8 cellular contexts compared by ENCODE assay signal in genomic region chr21:37862536-37862935, GRCh38. TPM values are rescaled to one million over a fixed set of nuclear protein-coding genes. Genes with fewer than 3 reads are reported as not detected.
DNase-seq lines count a peak whose midpoint lies in the region; ATAC-seq and TF ChIP-seq lines count a peak whose summit lies in the region.

No MANE protein-coding gene starts in this region.

- no peak overlapping the region for H3K27ac Mint-ChIP-seq in activated CD8-positive, alpha-beta T cell treated with anti-CD3 and anti-CD28 coated beads, Interleukin-2, amount 10 ng/mL, durations not matched to agents 7 days and 5 days

- H2AFZ ChIP-seq in PC-3 (ENCODE audit: low read length), result no peak overlapping the region

- no peaks in the 10 kb centered on the region for H4K20me1 ChIP-seq in PC-3 (ENCODE audit: low read length)

- POLR2A ChIA-PET in PC-3 (lab: Charles Lee; ENCODE audit: unreplicated experiment), result no interaction called here
- POLR2A ChIA-PET in activated CD8-positive, alpha-beta T cell treated with anti-CD3 and anti-CD28 coated beads, Interleukin-2, amount 10 ng/mL, durations not matched to agents 7 days and 5 days (lab: Charles Lee), result no interaction called here

- peak; percentile 41 for ATAC-seq in HG03175 (IDR thresholded peaks at IDR 0.05; ENCODE audit: unreplicated experiment)
- ATAC-seq in PC-3, result no peak
- ATAC-seq in activated CD8-positive, alpha-beta T cell treated with anti-CD3 and anti-CD28 coated beads, Interleukin-2, amount 10 ng/mL, durations not matched to agents 7 days and 5 days, result no peak
- no peak for ATAC-seq in GM21529 (IDR thresholded peaks at IDR 0.05; ENCODE audit: unreplicated experiment)

- BruUV-seq in PC-3 (replicated peaks; lab: Mats Ljungman, UMichigan), result no TSS peak

- H3K9me3 ChIP-seq in PC-3 (ENCODE audit: low read length), result no peaks in the 10 kb centered on the region

- intact Hi-C loops in PC-3 (cut with micrococcal nuclease), result no loop called here

- no peak overlapping the region for H3K4me2 ChIP-seq in PC-3 (ENCODE audit: low read length)

- peaks cover 13% of the 10 kb centered on the region; the same call in 1 of the 2 replicates for H3K27me3 ChIP-seq in PC-3 (ENCODE audit: low read length)

- H3F3A ChIP-seq in PC-3 (ENCODE audit: low read length, unreplicated experiment), result no peaks in the 10 kb centered on the region

- peak; percentile 91 for DNase-seq in DMS 273 treated with DMSO at 0.1 percent for 48 hours (lab: John Stamatoyannopoulos, UW)
- peak; percentile 39 for DNase-seq in PC-3
- peak; percentile 49 for DNase-seq in glomerular visceral epithelial cell (ENCODE audit: extremely low spot score)
- no peak for DNase-seq in activated CD8-positive, alpha-beta T cell treated with anti-CD3 and anti-CD28 coated beads, Interleukin-2, amount 10 ng/mL, durations not matched to agents 7 days and 5 days
- DNase-seq in GOT3 (lab: John Stamatoyannopoulos, UW), result no peak
- DNase-seq in activated CD8-positive, alpha-beta memory T cell treated with anti-CD3 and anti-CD28 coated beads for 24 hours, result no peak

- no peak overlapping the region for H3K4me3 ChIP-seq in PC-3 (ENCODE audit: low read length)

- CTCF ChIA-PET in PC-3 (lab: Charles Lee), result no interaction called here
- CTCF ChIA-PET in activated CD8-positive, alpha-beta T cell treated with anti-CD3 and anti-CD28 coated beads, Interleukin-2, amount 10 ng/mL, durations not matched to agents 7 days and 5 days (lab: Charles Lee), result no interaction called here

- no peaks in the 10 kb centered on the region for H3K9me3 Mint-ChIP-seq in activated CD8-positive, alpha-beta T cell treated with anti-CD3 and anti-CD28 coated beads, Interleukin-2, amount 10 ng/mL, durations not matched to agents 7 days and 5 days (ENCODE audit: insufficient read depth)

- H3K4me1 ChIP-seq in PC-3 (ENCODE audit: insufficient read depth, low read length), result no peaks in the 10 kb centered on the region

- no peak overlapping the region for H3K9ac ChIP-seq in PC-3 (ENCODE audit: low read length)

- no peaks in the 10 kb centered on the region for H3K9me2 ChIP-seq in PC-3 (replicated peaks; ENCODE audit: low read length)

- no peaks in the 10 kb centered on the region for H3K4me1 Mint-ChIP-seq in activated CD8-positive, alpha-beta T cell treated with anti-CD3 and anti-CD28 coated beads, Interleukin-2, amount 10 ng/mL, durations not matched to agents 7 days and 5 days (ENCODE audit: low read depth)

- no peaks in the 10 kb centered on the region for H3K79me2 ChIP-seq in PC-3 (ENCODE audit: low read length)

- H3K27me3 Mint-ChIP-seq in activated CD8-positive, alpha-beta T cell treated with anti-CD3 and anti-CD28 coated beads, Interleukin-2, amount 10 ng/mL, durations not matched to agents 7 days and 5 days (ENCODE audit: low read depth), result no peaks in the 10 kb centered on the region

- H3K36me3 Mint-ChIP-seq in activated CD8-positive, alpha-beta T cell treated with anti-CD3 and anti-CD28 coated beads, Interleukin-2, amount 10 ng/mL, durations not matched to agents 7 days and 5 days (ENCODE audit: low read depth), result no peaks in the 10 kb centered on the region

- H3K4me3 Mint-ChIP-seq in activated CD8-positive, alpha-beta T cell treated with anti-CD3 and anti-CD28 coated beads, Interleukin-2, amount 10 ng/mL, durations not matched to agents 7 days and 5 days, result no peak overlapping the region

- no peaks in the 10 kb centered on the region for H3K36me3 ChIP-seq in PC-3 (ENCODE audit: low read depth, low read length)

- no peak overlapping the region for H3K27ac ChIP-seq in PC-3 (ENCODE audit: low read length)

- no peak for TF ChIP-seq CTCF in PC-3 (conservative IDR thresholded peaks at IDR 0.05; ENCODE audit: low read depth, low read length)

RNA-seq across cellular contexts. Expression of gene KCNJ6, which starts 53.7 kb away (rescaled TPM):
- not detected in 2 replicates for total RNA-seq in PC-3 (2014; rRNA removed)
- total RNA-seq in activated CD8-positive, alpha-beta T cell treated with anti-CD3 and anti-CD28 coated beads, Interleukin-2, amount 10 ng/mL, durations not matched to agents 7 days and 5 days, result not detected

Comparison
In these comparisons a context has a peak if more than half of its experiments do, and no peak if none do; other contexts are left out.
1. DNase-seq: peak in DMS 273 treated with DMSO at 0.1 percent for 48 hours (single experiment), PC-3 (single experiment) and glomerular visceral epithelial cell (single experiment); none in activated CD8-positive, alpha-beta T cell treated with anti-CD3 and anti-CD28 coated beads, Interleukin-2, amount 10 ng/mL, durations not matched to agents 7 days and 5 days (single experiment), GOT3 (single experiment) and activated CD8-positive, alpha-beta memory T cell treated with anti-CD3 and anti-CD28 coated beads for 24 hours (single experiment).